9 cellular contexts compared by ENCODE assay signal in genomic region chr9:98272083-98272482, GRCh38.
"Had no signal": no experiment of that assay in that cellular context is flagged by ENCODE, and none has a peak within 500 bp of the region (broad histone marks: within the 10 kb centered on the region; RNA-seq: fewer than 3 reads in every experiment).

No MANE protein-coding gene starts in this region.

- H3K9me3 Mint-ChIP-seq: GM23338, H9, HFFc6 had no signal

- H3K4me3 Mint-ChIP-seq: GM23338, H9, HFFc6 had no signal

- H3K4me2 ChIP-seq: GM23338 had no signal

- H3K4me3 ChIP-seq: GM23248, GM23338, HAP-1 had no signal

- ATAC-seq: GM23338, HCT116 had no signal

- H2AFZ ChIP-seq: GM23248, GM23338 had no signal

- H3K27ac ChIP-seq: GM23248 had no signal

- H3K9ac ChIP-seq: GM23248 had no signal

- DNase-seq: GOT3, H7, HCEC 1CT, HFFc6 had no signal

- H3K9me3 ChIP-seq: HAP-1 had no signal

- H3K36me3 ChIP-seq: HAP-1 had no signal

- H3K4me1 ChIP-seq: HAP-1 had no signal

- H3K27ac Mint-ChIP-seq: GM23338, H9, HFFc6 had no signal
